ENCODE assay signal across 6 cellular contexts in the genomic region with DNA sequence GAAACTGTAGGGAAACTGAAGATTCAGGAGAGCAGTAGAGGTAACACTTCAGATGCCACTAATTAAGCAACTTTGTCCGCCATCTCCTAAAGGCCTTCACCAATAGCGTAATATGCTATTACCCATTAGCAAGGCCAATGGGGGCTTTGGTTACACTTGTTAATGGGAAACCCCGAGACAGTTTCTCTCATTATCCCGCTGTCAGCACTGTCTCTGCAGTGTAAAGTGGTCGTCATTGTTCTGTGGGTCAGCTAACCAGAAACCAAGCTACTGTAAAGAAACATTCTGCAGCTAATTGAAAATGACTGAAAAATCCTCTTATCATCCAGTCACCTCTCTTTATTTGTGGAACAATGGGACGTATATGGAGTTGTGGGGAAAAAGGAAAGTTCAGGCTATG.
"Had no signal": no experiment of that assay in that cellular context is flagged by ENCODE, and none has a peak within 500 bp of the region (broad histone marks: within the 10 kb centered on the region; RNA-seq: fewer than 3 reads in every experiment).

No MANE protein-coding gene starts in this region.

- H3K4me3 Mint-ChIP-seq: GM23338, H9 had no signal

- H3K4me3 ChIP-seq: GM23338, K562 had no signal

- H3K4me1 Mint-ChIP-seq: H9 had no signal

- H3K4me2 ChIP-seq: GM23338 had no signal

- DNase-seq: H9, HCEC 1CT, IMR-90, KG1 had no signal

- H3K9me3 Mint-ChIP-seq: GM23338, H9 had no signal

- H3K27ac Mint-ChIP-seq: GM23338, H9 had no signal

- ATAC-seq: GM23338, K562 had no signal

- H2AFZ ChIP-seq: GM23338 had no signal
